19 cellular contexts compared by ENCODE assay signal in genomic region chr3:112004664-112005063, GRCh38. TPM values are rescaled to one million over a fixed set of nuclear protein-coding genes. Genes with fewer than 3 reads are reported as not detected.
"Had no signal": no experiment of that assay in that cellular context is flagged by ENCODE, and none has a peak within 500 bp of the region (broad histone marks: within the 10 kb centered on the region; RNA-seq: fewer than 3 reads in every experiment).

No MANE protein-coding gene starts in this region.

- H3K36me3 ChIP-seq: heart right ventricle, neutrophil, spleen, upper lobe of left lung had no signal

- H3K9me3 ChIP-seq: heart right ventricle, neutrophil, SJCRH30, spleen, upper lobe of left lung had no signal

- H3K4me1 ChIP-seq: upper lobe of left lung had no signal

- ATAC-seq: heart right ventricle, left ventricle myocardium superior, right cardiac atrium had no signal

- H3K4me3 ChIP-seq: coronary artery, heart right ventricle, SJCRH30, spleen, upper lobe of left lung had no signal

- DNase-seq: activated CD4-positive, CD25-positive, alpha-beta regulatory T cell treated with anti-CD3 and anti-CD28 coated beads, Interleukin-2, amount 50 U/mL, for 72 hours; activated effector memory CD4-positive, alpha-beta T cell treated with anti-CD3 and anti-CD28 coated beads, Interleukin-2, amount 50 U/mL, for 16 hours; central memory CD4-positive, alpha-beta T cell; effector CD4-positive, alpha-beta T cell; heart right ventricle; islet precursor cell; left ventricle myocardium superior; posterior cingulate gyrus; right cardiac atrium; SJCRH30; spleen; stimulated activated naive CD4-positive, alpha-beta T cell; upper lobe of left lung had no signal

- H3K27ac ChIP-seq: coronary artery, heart right ventricle, neutrophil, SJCRH30, spleen, upper lobe of left lung had no signal

- H3K27me3 ChIP-seq: SJCRH30, upper lobe of left lung had no signal

RNA-seq across cellular contexts. Expression of gene TAGLN3, which starts 5.9 kb away (rescaled TPM):
- total RNA-seq: endothelial cell of umbilical vein, left ventricle myocardium superior, spleen had no signal
- polyA plus RNA-seq: endothelial cell of umbilical vein, spleen had no signal

RNA-seq across cellular contexts. Expression of gene TMPRSS7, which starts 29.9 kb away (rescaled TPM):
- total RNA-seq: endothelial cell of umbilical vein; fibroblast of lung; heart right ventricle; left ventricle myocardium superior; right cardiac atrium; SJCRH30; spleen; T-helper 2 cell treated with Interferon-gamma antibody and Interleukin-4, amounts not matched to agents 100 ng/mL and 5 ng/mL, for 36 hours; temporal lobe had no signal
- polyA plus RNA-seq: endothelial cell of umbilical vein, fibroblast of lung, heart right ventricle, right cardiac atrium, spleen had no signal
